Comparison of ENCODE assay signal across 12 cellular contexts in genomic region chr4:21470531-21470930, GRCh38.
A peak's percentile ranks its signal among the peaks of the same experiment; 100 is the strongest.
DNase-seq lines count a peak whose midpoint lies in the region; ATAC-seq, FAIRE-seq and TF ChIP-seq lines count a peak whose summit lies in the region.
"Had no signal": no experiment of that assay in that cellular context is flagged by ENCODE, and none has a peak within 500 bp of the region (broad histone marks: within the 10 kb centered on the region; RNA-seq: fewer than 3 reads in every experiment).

No MANE protein-coding gene starts in this region.

- peak overlapping the region; percentile 55; the same call in 1 of the 2 replicates for H3K27ac ChIP-seq in KMS-11
- H3K27ac ChIP-seq: BLaER1, left ventricle myocardium inferior, right lobe of liver had no signal

- peaks cover 26% of the 10 kb centered on the region for H3K4me1 ChIP-seq in KMS-11 (ENCODE audit: low read depth, poor library complexity, severe bottlenecking)
- H3K4me1 ChIP-seq: BLaER1, left ventricle myocardium inferior, right lobe of liver had no signal

- H3K9ac ChIP-seq in KMS-11 = no peak overlapping the region
- H3K9ac ChIP-seq: BLaER1 had no signal

- H2AFZ ChIP-seq in KMS-11 (ENCODE audit: low read depth) = no peak overlapping the region

- peak; percentile 96 for FAIRE-seq in RCC 7860 (lab: Jason Lieb, UNC)

- H3K4me2 ChIP-seq in KMS-11 = peak overlapping the region; percentile 25; the same call in 1 of the 2 replicates
- H3K4me2 ChIP-seq: BLaER1 had no signal

- no peaks in the 10 kb centered on the region for H3K79me2 ChIP-seq in KMS-11 (ENCODE audit: insufficient read depth, low read depth)

- H3K36me3 ChIP-seq in KMS-11 (ENCODE audit: insufficient read depth) = no peaks in the 10 kb centered on the region
- H3K36me3 ChIP-seq: BLaER1, left ventricle myocardium inferior, right lobe of liver had no signal

- no peaks in the 10 kb centered on the region for H4K20me1 ChIP-seq in KMS-11 (ENCODE audit: insufficient read depth)
- H4K20me1 ChIP-seq: BLaER1 had no signal

- no peak for TF ChIP-seq CTCF in AG09319 (IDR thresholded peaks at IDR 0.05; ENCODE audit: low read depth, low read length)
- TF ChIP-seq CTCF in KMS-11 (conservative IDR thresholded peaks at IDR 0.05; ENCODE audit: low read depth, low read length) = no peak

- no peaks in the 10 kb centered on the region for H3K27me3 ChIP-seq in KMS-11 (ENCODE audit: insufficient read depth, low read depth)
- H3K27me3 ChIP-seq: BLaER1, right lobe of liver had no signal

- H3K4me3 ChIP-seq in KMS-11 (IDR thresholded peaks at IDR 0.05; ENCODE audit: insufficient read depth, low read depth, low read length) = no peak overlapping the region
- H3K4me3 ChIP-seq: BLaER1, left ventricle myocardium inferior, right lobe of liver had no signal

- ATAC-seq in HG02970 (IDR thresholded peaks at IDR 0.05; ENCODE audit: low FRiP score, unreplicated experiment) (no peak), GM21529 (IDR thresholded peaks at IDR 0.05; ENCODE audit: unreplicated experiment) (no peak), HG03342 (IDR thresholded peaks at IDR 0.05; ENCODE audit: unreplicated experiment) (no peak)
- ATAC-seq: right lobe of liver had no signal

- DNase-seq in AG09319 (ENCODE audit: extremely low read depth, low read depth) = peak; percentile 28
- peak; percentile 85 for DNase-seq in RCC 7860 (ENCODE audit: low spot score)
- DNase-seq in fibroblast of peridontal ligament (ENCODE audit: extremely low read depth) = peak; percentile 0
- DNase-seq in activated CD4-positive, alpha-beta T cell treated with anti-CD3 and anti-CD28 coated beads, Interleukin-2, amount 50 U/mL, for 4 hours = no peak
- DNase-seq: activated T-cell treated with anti-CD3 and anti-CD28 coated beads, Interleukin-2, amount 50 U/mL, for 1 hour; left ventricle myocardium inferior; right lobe of liver had no signal

Comparison
In these comparisons a context has a peak if more than half of its experiments do, and no peak if none do; other contexts are left out.
1. DNase-seq: peak in AG09319 (single experiment), RCC 7860 (single experiment) and fibroblast of peridontal ligament (single experiment); none in activated CD4-positive, alpha-beta T cell treated with anti-CD3 and anti-CD28 coated beads, Interleukin-2, amount 50 U/mL, for 4 hours (0 of 2).